32 cellular contexts compared by ENCODE assay signal in genomic region chr3:58131101-58131500, GRCh38.
"Had no signal": no experiment of that assay in that cellular context is flagged by ENCODE, and none has a peak within 500 bp of the region (broad histone marks: within the 10 kb centered on the region; RNA-seq: fewer than 3 reads in every experiment).

No MANE protein-coding gene starts in this region.

- H3K9me3 Mint-ChIP-seq: activated B cell treated with CpG ODN at 0.5 μM for 24 hours; activated CD4-positive, alpha-beta memory T cell treated with anti-CD3 and anti-CD28 coated beads for 36 hours; activated naive CD8-positive, alpha-beta T cell treated with anti-CD3 and anti-CD28 coated beads for 36 hours; activated T-cell treated with anti-CD3 and anti-CD28 coated beads, Interleukin-2, amount 50 U/mL, for 72 hours; activated T-helper 17 cell treated with anti-CD3 and anti-CD28 coated beads, Interleukin-2, amount 50 U/mL, for 72 hours had no signal

- H3K27me3 ChIP-seq: ascending aorta, body of pancreas had no signal

- H3K9me3 ChIP-seq: ascending aorta, body of pancreas had no signal

- H2AFZ ChIP-seq: PC-9 had no signal

- H3K27me3 Mint-ChIP-seq: activated B cell treated with CpG ODN at 0.5 μM for 24 hours; activated CD4-positive, alpha-beta memory T cell treated with anti-CD3 and anti-CD28 coated beads for 36 hours; activated naive CD8-positive, alpha-beta T cell treated with anti-CD3 and anti-CD28 coated beads for 36 hours; activated T-helper 17 cell treated with anti-CD3 and anti-CD28 coated beads, Interleukin-2, amount 50 U/mL, for 72 hours had no signal

- H3K27ac ChIP-seq: ascending aorta, PC-9 had no signal

- H3K4me3 ChIP-seq: ascending aorta, body of pancreas, PC-9 had no signal

- H3K4me1 Mint-ChIP-seq: activated B cell treated with CpG ODN at 0.5 μM for 24 hours; activated naive CD8-positive, alpha-beta T cell treated with anti-CD3 and anti-CD28 coated beads for 36 hours had no signal

- H3K4me3 Mint-ChIP-seq: activated B cell treated with CpG ODN at 0.5 μM for 24 hours; activated CD4-positive, alpha-beta memory T cell treated with anti-CD3 and anti-CD28 coated beads for 36 hours; activated naive CD8-positive, alpha-beta T cell treated with anti-CD3 and anti-CD28 coated beads for 36 hours; activated T-cell treated with anti-CD3 and anti-CD28 coated beads, Interleukin-2, amount 50 U/mL, for 72 hours; activated T-helper 17 cell treated with anti-CD3 and anti-CD28 coated beads, Interleukin-2, amount 50 U/mL, for 72 hours had no signal

- H3K27ac Mint-ChIP-seq: activated B cell treated with CpG ODN at 0.5 μM for 24 hours; activated CD4-positive, alpha-beta memory T cell treated with anti-CD3 and anti-CD28 coated beads for 36 hours; activated naive CD8-positive, alpha-beta T cell treated with anti-CD3 and anti-CD28 coated beads for 36 hours; activated T-cell treated with anti-CD3 and anti-CD28 coated beads, Interleukin-2, amount 50 U/mL, for 72 hours; activated T-helper 17 cell treated with anti-CD3 and anti-CD28 coated beads, Interleukin-2, amount 50 U/mL, for 72 hours had no signal

- DNase-seq: activated B cell treated with CpG ODN at 0.5 μM for 24 hours; activated CD4-positive, alpha-beta memory T cell treated with anti-CD3 and anti-CD28 coated beads for 36 hours; activated CD4-positive, alpha-beta T cell treated with anti-CD3 and anti-CD28 coated beads for 4 hours; activated CD4-positive, alpha-beta T cell treated with anti-CD3 and anti-CD28 coated beads, Interleukin-2, amount 50 U/mL, for 1 hour; activated CD4-positive, CD25-positive, alpha-beta regulatory T cell treated with anti-CD3 and anti-CD28 coated beads, Interleukin-2, amount 50 U/mL, for 72 hours; activated effector memory CD4-positive, alpha-beta T cell treated with anti-CD3 and anti-CD28 coated beads, Interleukin-2, amount 50 U/mL, for 16 hours; activated naive CD4-positive, alpha-beta T cell; activated naive CD4-positive, alpha-beta T cell treated with anti-CD3 and anti-CD28 coated beads, Interleukin-2, amount 50 U/mL, for 16 hours; activated naive CD8-positive, alpha-beta T cell treated with anti-CD3 and anti-CD28 coated beads for 36 hours; activated T-cell treated with anti-CD3 and anti-CD28 coated beads, Interleukin-2, amount 50 U/mL, for 1 hour; activated T-cell treated with anti-CD3 and anti-CD28 coated beads, Interleukin-2, amount 50 U/mL, for 72 hours; amygdala; body of pancreas; caudate nucleus; cerebellar nuclear complex; NCI-H1105; NCI-H1436; NCI-H1694; NCI-H1930; NCI-H2081 treated with DMSO at 0.1 percent for 48 hours; NCI-H510A; NCI-H526; NCI-H748 treated with DMSO at 0.1 percent for 48 hours; NK-92 treated with Interleukin-12 subunit alpha and Interleukin-12 subunit beta, amount 100 ng/mL, for 24 hours; PC-9; Right ventricle myocardium superior; SW 1271; T-helper 1 cell; T-helper 2 cell; T-helper 9 cell had no signal

- ATAC-seq: activated T-cell treated with anti-CD3 and anti-CD28 coated beads, Interleukin-2, amount 50 U/mL, for 72 hours; activated T-helper 17 cell treated with anti-CD3 and anti-CD28 coated beads, Interleukin-2, amount 50 U/mL, for 72 hours; body of pancreas had no signal

- H3K4me2 ChIP-seq: PC-9 had no signal
